ENCODE assay signal across 11 cellular contexts in genomic region chr13:79246575-79246949, GRCh38.
DNase-seq lines count a peak whose midpoint lies in the region; ATAC-seq and TF ChIP-seq lines count a peak whose summit lies in the region.
"Had no signal": no experiment of that assay in that cellular context is flagged by ENCODE, and none has a peak within 500 bp of the region (broad histone marks: within the 10 kb centered on the region; RNA-seq: fewer than 3 reads in every experiment).

No MANE protein-coding gene starts in this region.

- H3K79me2 ChIP-seq in PC-9 (ENCODE audit: low read depth), result no peaks in the 10 kb centered on the region

- H4K20me1 ChIP-seq in PC-9 (ENCODE audit: insufficient read depth), result no peaks in the 10 kb centered on the region
- H4K20me1 ChIP-seq: BLaER1 had no signal

- TF ChIP-seq CTCF in cardiac muscle cell (IDR thresholded peaks at IDR 0.05; ENCODE audit: low read depth, low read length) (peak; percentile 2), thyroid gland (IDR thresholded peaks at IDR 0.05) (no peak), PC-9 (conservative IDR thresholded peaks at IDR 0.05) (no peak; the same call in 1 of the 2 replicates)

- H3K27me3 ChIP-seq in cardiac muscle cell (no peaks in the 10 kb centered on the region), thyroid gland (no peaks in the 10 kb centered on the region), PC-9 (ENCODE audit: insufficient read depth, low read depth) (no peaks in the 10 kb centered on the region)
- H3K27me3 ChIP-seq: BLaER1 had no signal

- no peaks in the 10 kb centered on the region for H3K9me2 ChIP-seq in PC-9 (ENCODE audit: insufficient read depth)

- H3K36me3 ChIP-seq in cardiac muscle cell (no peaks in the 10 kb centered on the region), thyroid gland (no peaks in the 10 kb centered on the region), PC-9 (ENCODE audit: low read depth) (no peaks in the 10 kb centered on the region)
- H3K36me3 ChIP-seq: BLaER1 had no signal

- CTCF ChIA-PET in PC-9 (lab: Charles Lee), result no interaction called here

- no peak for ATAC-seq in Right ventricle myocardium inferior
- ATAC-seq in HG02678 (IDR thresholded peaks at IDR 0.05; ENCODE audit: unreplicated experiment), result peak; percentile 44
- ATAC-seq: right cardiac atrium had no signal

- no peaks in the 10 kb centered on the region for H3K9me3 ChIP-seq in cardiac muscle cell (ENCODE audit: low read depth)
- no peaks in the 10 kb centered on the region for H3K9me3 ChIP-seq in thyroid gland
- H3K9me3 ChIP-seq in PC-9 (ENCODE audit: insufficient read depth, low read depth), result no peaks in the 10 kb centered on the region
- H3K9me3 ChIP-seq: BLaER1 had no signal

- WGBS in thyroid gland, 2 donors, result 75 to 81% methylated on average over 4 of the region's 4 CpGs

- intact Hi-C loops in Right ventricle myocardium inferior (cut with DNase I) (no loop called here), thyroid gland (cut with DNase I) (no loop called here), PC-9 (cut with micrococcal nuclease; ENCODE audit: unreplicated experiment) (no loop called here), head of caudate nucleus (cut with DNase I) (no loop called here)

- H3F3A ChIP-seq in PC-9 (ENCODE audit: insufficient read depth, low read depth), result no peaks in the 10 kb centered on the region

- no TSS peak for BruUV-seq in PC-9 (replicated peaks; lab: Mats Ljungman, UMichigan)

- DNase-seq in cardiac muscle cell (ENCODE audit: low read depth in 1 of 2, low spot score in 1 of 2), result no peak
- DNase-seq in Right ventricle myocardium inferior (ENCODE audit: missing footprints), result no peak
- peak; percentile 30 for DNase-seq in NCI-H345 treated with DMSO at 0.1 percent for 48 hours (lab: John Stamatoyannopoulos, UW; ENCODE audit: unreplicated experiment)
- no peak for DNase-seq in HK-2 (ENCODE audit: unreplicated experiment)
- DNase-seq in thyroid gland, result no peak
- no peak for DNase-seq in PC-9
- no peak for DNase-seq in head of caudate nucleus
- DNase-seq: erythroblast, right cardiac atrium had no signal

- H3K4me3 ChIP-seq in cardiac muscle cell (no peak overlapping the region), thyroid gland (replicated peaks in 1 of 3) (no peak overlapping the region), PC-9 (no peak overlapping the region)
- H3K4me3 ChIP-seq: BLaER1 had no signal

- H3K4me2 ChIP-seq in PC-9, result no peak overlapping the region
- H3K4me2 ChIP-seq: BLaER1 had no signal

- no peak for TF ChIP-seq POLR2A in thyroid gland (IDR thresholded peaks at IDR 0.05)

- H2AFZ ChIP-seq in PC-9, result no peak overlapping the region; the same call in 1 of the 2 replicates

- no peak overlapping the region for H3K27ac ChIP-seq in cardiac muscle cell
- no peak overlapping the region for H3K27ac ChIP-seq in thyroid gland
- no peak overlapping the region for H3K27ac ChIP-seq in PC-9
- H3K27ac ChIP-seq: BLaER1 had no signal

- POLR2A ChIA-PET in PC-9 (lab: Charles Lee; ENCODE audit: unreplicated experiment), result no interaction called here

- H3K4me1 ChIP-seq in cardiac muscle cell (ENCODE audit: low read depth) (no peaks in the 10 kb centered on the region), thyroid gland (no peaks in the 10 kb centered on the region), PC-9 (replicated peaks; ENCODE audit: insufficient read depth) (no peaks in the 10 kb centered on the region)
- H3K4me1 ChIP-seq: BLaER1 had no signal
